Comparison of ENCODE assay signal across 1 cellular context in the genomic region with DNA sequence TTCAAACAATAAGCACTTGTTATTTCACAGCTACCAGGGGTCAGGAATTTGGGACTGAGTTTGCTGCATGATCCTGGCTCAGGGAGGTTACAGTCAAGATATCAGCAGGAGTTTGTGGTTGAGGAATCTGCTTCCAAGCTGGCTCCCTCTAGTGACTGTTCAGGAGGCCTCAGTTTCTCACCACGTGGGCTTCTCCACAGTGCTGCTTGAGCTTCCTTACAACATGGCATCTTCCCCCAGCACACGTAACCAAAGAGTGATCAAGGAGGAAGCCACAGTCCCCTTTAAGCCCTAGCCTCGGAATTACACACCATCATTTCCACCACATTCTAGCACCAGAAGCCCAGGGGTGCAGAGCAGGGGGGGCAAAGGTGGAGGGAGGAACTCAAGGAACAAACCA.
TF ChIP-seq lines count a peak whose summit lies in the region.

No MANE protein-coding gene starts in this region.

TF ChIP-seq in GM12878, 131 proteins besides CTCF, POLR2A, EP300 and RAD21:
- TF ChIP-seq EED (IDR thresholded peaks at IDR 0.05; ENCODE audit: low read depth) = no peak
- TF ChIP-seq YY1 (IDR thresholded peaks at IDR 0.05; ENCODE audit: low read depth, low read length) = peak; percentile 30; the same call in 1 of the 2 replicates
